In the genomic region with DNA sequence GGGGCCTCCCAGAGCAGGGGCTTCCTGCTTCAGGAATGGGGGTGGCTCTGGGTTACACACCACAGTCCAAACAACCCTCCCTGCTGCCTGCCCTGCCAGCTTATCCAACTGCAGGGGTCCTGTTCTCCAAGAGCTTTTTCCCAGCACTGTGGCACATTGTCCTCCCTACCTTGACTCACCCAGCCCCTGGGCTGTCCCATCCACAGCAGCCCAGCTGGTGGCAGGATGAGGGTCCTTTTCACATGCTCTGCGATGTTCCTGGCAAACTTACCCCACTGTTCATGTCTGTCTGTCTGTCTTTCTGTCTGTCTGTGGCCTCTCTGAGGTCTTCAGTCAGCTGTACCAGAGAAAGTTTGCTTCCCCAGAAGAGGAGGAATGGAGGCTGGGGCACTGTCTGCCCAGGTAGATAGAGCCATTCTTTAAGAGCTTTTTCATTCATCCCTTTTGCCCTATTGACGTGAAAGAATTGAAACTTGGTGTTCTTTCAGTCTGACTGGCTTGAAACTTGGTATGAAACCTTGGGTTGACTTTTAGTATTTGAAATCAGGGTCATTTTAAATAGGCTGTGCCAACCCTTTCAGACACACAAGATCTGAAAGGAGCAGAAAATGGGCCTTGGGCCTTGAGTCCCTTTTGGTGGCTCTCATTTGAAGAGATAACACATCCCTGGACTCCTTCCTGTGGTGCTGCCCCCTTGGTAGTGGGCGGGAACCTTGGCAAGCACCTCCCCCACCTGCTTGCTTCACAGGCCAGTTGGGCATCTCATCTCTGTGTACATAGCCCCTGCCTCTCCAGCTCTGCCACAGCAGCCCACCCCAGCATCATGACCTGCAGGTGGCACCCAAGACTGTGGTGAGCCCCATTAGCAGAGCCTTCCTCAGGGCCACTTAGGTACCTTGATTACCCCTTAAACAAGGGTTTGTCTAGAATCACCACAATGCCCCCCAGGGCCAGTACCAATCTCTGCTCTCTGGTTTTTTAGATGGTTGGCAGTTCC, we compare ENCODE assay signal across 8 cellular contexts.
A peak's percentile ranks its signal among the peaks of the same experiment; 100 is the strongest.
DNase-seq lines count a peak whose midpoint lies in the region; ATAC-seq, FAIRE-seq and TF ChIP-seq lines count a peak whose summit lies in the region.

No MANE protein-coding gene starts in this region.

- H3K27ac Mint-ChIP-seq in CD8-positive, alpha-beta T cell, result peak overlapping the region; percentile 52
- peak overlapping the region; percentile 14 for H3K27ac Mint-ChIP-seq in activated naive CD8-positive, alpha-beta T cell treated with anti-CD3 and anti-CD28 coated beads, Interleukin-2, amount 50 U/mL, for 24 hours
- no peak overlapping the region for H3K27ac Mint-ChIP-seq in endothelial cell (ENCODE audit: unreplicated experiment)

- TF ChIP-seq CTCF in CD8-positive, alpha-beta T cell (IDR thresholded peaks at IDR 0.05), result no peak
- TF ChIP-seq CTCF in OCI-LY1 (IDR thresholded peaks at IDR 0.05; ENCODE audit: low read length) (peak; percentile 45), endothelial cell (IDR thresholded peaks at IDR 0.05; ENCODE audit: unreplicated experiment) (no peak)

- H3K27ac ChIP-seq in CD8-positive, alpha-beta T cell (ENCODE audit: low read depth, low read length), result no peak overlapping the region
- H3K27ac ChIP-seq in OCI-LY1 (ENCODE audit: low read depth, low read length, poor library complexity, severe bottlenecking) (no peak overlapping the region), muscle layer of duodenum (ENCODE audit: low read length) (peak overlapping the region; percentile 25)

- no peak overlapping the region for H3K4me3 Mint-ChIP-seq in CD8-positive, alpha-beta T cell
- no peak overlapping the region for H3K4me3 Mint-ChIP-seq in activated naive CD8-positive, alpha-beta T cell treated with anti-CD3 and anti-CD28 coated beads, Interleukin-2, amount 50 U/mL, for 24 hours
- no peak overlapping the region for H3K4me3 Mint-ChIP-seq in endothelial cell (ENCODE audit: unreplicated experiment)

- CTCF ChIA-PET in CD8-positive, alpha-beta T cell (lab: Charles Lee), result interaction anchor here (1.1 to 3.1 kb wide), 6 partner anchors 12 to 68 kb away, joined by 3 to 20 read pairs (median 5); no protein-coding TSS in a partner anchor

- ATAC-seq in CD8-positive, alpha-beta T cell, result peak; percentile 55
- ATAC-seq in activated naive CD8-positive, alpha-beta T cell treated with anti-CD3 and anti-CD28 coated beads, Interleukin-2, amount 50 U/mL, for 24 hours, result peak; percentile 76
- ATAC-seq in GM21515 (IDR thresholded peaks at IDR 0.05; ENCODE audit: unreplicated experiment) (no peak), GM18873 (IDR thresholded peaks at IDR 0.05; ENCODE audit: low FRiP score, unreplicated experiment) (no peak)

- peaks cover 2% of the 10 kb centered on the region for H3K4me1 Mint-ChIP-seq in CD8-positive, alpha-beta T cell (ENCODE audit: low read depth)
- H3K4me1 Mint-ChIP-seq in activated naive CD8-positive, alpha-beta T cell treated with anti-CD3 and anti-CD28 coated beads, Interleukin-2, amount 50 U/mL, for 24 hours, result peaks cover 23% of the 10 kb centered on the region
- peaks cover 7% of the 10 kb centered on the region for H3K4me1 Mint-ChIP-seq in endothelial cell (ENCODE audit: unreplicated experiment)

- H3K9me2 ChIP-seq in OCI-LY1 (ENCODE audit: low read depth, low read length), result no peaks in the 10 kb centered on the region

- H3K4me1 ChIP-seq in CD8-positive, alpha-beta T cell (ENCODE audit: insufficient read depth, low read length), result no peaks in the 10 kb centered on the region
- no peaks in the 10 kb centered on the region for H3K4me1 ChIP-seq in OCI-LY1 (ENCODE audit: insufficient read depth, low read length, severe bottlenecking)
- peaks cover 12 to 36% of the 10 kb centered on the region in 2 donors for H3K4me1 ChIP-seq in muscle layer of duodenum (ENCODE audit: control insufficient read depth in 1 of 2, insufficient read depth in 2 of 2, low read length in 2 of 2)

- intact Hi-C loops in CD8-positive, alpha-beta T cell (cut with DNase I, micrococcal nuclease), result loop anchor here (1.0 to 2.0 kb wide), 2 partner anchors 68 to 69 kb away; no protein-coding TSS in a partner anchor

- POLR2A ChIA-PET in CD8-positive, alpha-beta T cell (lab: Charles Lee), result no interaction called here

- no peak overlapping the region for H2AFZ ChIP-seq in OCI-LY1 (ENCODE audit: low read length)

- H3K27me3 Mint-ChIP-seq in CD8-positive, alpha-beta T cell (ENCODE audit: low read depth), result no peaks in the 10 kb centered on the region
- H3K27me3 Mint-ChIP-seq in activated naive CD8-positive, alpha-beta T cell treated with anti-CD3 and anti-CD28 coated beads, Interleukin-2, amount 50 U/mL, for 24 hours, result no peaks in the 10 kb centered on the region
- peaks cover 7% of the 10 kb centered on the region for H3K27me3 Mint-ChIP-seq in endothelial cell (ENCODE audit: unreplicated experiment)

- no peaks in the 10 kb centered on the region for H4K20me1 ChIP-seq in OCI-LY1 (ENCODE audit: insufficient read depth, low read length)

- FAIRE-seq in HTR-8/SVneo (lab: Jason Lieb, UNC), result no peak

- no peaks in the 10 kb centered on the region for H3K9me3 ChIP-seq in CD8-positive, alpha-beta T cell (ENCODE audit: low read length)
- no peaks in the 10 kb centered on the region; the same call in 1 of the 2 replicates for H3K9me3 ChIP-seq in OCI-LY1 (ENCODE audit: low read length)
- no peaks in the 10 kb centered on the region for H3K9me3 ChIP-seq in muscle layer of duodenum (ENCODE audit: control insufficient read depth in 1 of 2, low read length in 2 of 2)

- no peak overlapping the region for H3K9ac ChIP-seq in OCI-LY1 (ENCODE audit: low read length)

- peaks cover 1% of the 10 kb centered on the region for H3K9me3 Mint-ChIP-seq in CD8-positive, alpha-beta T cell
- peaks cover 3% of the 10 kb centered on the region for H3K9me3 Mint-ChIP-seq in activated naive CD8-positive, alpha-beta T cell treated with anti-CD3 and anti-CD28 coated beads, Interleukin-2, amount 50 U/mL, for 24 hours
- no peaks in the 10 kb centered on the region for H3K9me3 Mint-ChIP-seq in endothelial cell (ENCODE audit: unreplicated experiment)

- no peaks in the 10 kb centered on the region for H3F3A ChIP-seq in OCI-LY1 (ENCODE audit: insufficient read depth, low read length)

- H3K36me3 ChIP-seq in CD8-positive, alpha-beta T cell (ENCODE audit: insufficient read depth, low read length), result peaks cover 13% of the 10 kb centered on the region
- H3K36me3 ChIP-seq in OCI-LY1 (ENCODE audit: insufficient read depth, low read length) (peaks cover 19% of the 10 kb centered on the region), muscle layer of duodenum (ENCODE audit: control insufficient read depth in 1 of 2, insufficient read depth in 2 of 2, low read length in 2 of 2) (peaks cover 4 to 7% of the 10 kb centered on the region in 2 donors)

- peak; percentile 16 to 64 (median 44) for DNase-seq in CD8-positive, alpha-beta T cell
- DNase-seq in activated naive CD8-positive, alpha-beta T cell treated with anti-CD3 and anti-CD28 coated beads, Interleukin-2, amount 50 U/mL, for 24 hours, result peak; percentile 8
- DNase-seq in endothelial cell (ENCODE audit: low spot score) (no peak), HTR-8/SVneo (ENCODE audit: insufficient read length, low spot score) (no peak)

- H3K4me2 ChIP-seq in OCI-LY1 (ENCODE audit: low read length), result no peak overlapping the region

- no peaks in the 10 kb centered on the region for H3K27me3 ChIP-seq in CD8-positive, alpha-beta T cell (ENCODE audit: insufficient read depth, low read length)
- H3K27me3 ChIP-seq in OCI-LY1 (ENCODE audit: insufficient read depth, low read length) (no peaks in the 10 kb centered on the region), muscle layer of duodenum (ENCODE audit: low read depth, low read length) (no peaks in the 10 kb centered on the region)

- no peak overlapping the region for H3K4me3 ChIP-seq in CD8-positive, alpha-beta T cell (ENCODE audit: low read depth, low read length)
- H3K4me3 ChIP-seq in OCI-LY1 (ENCODE audit: low read depth, low read length, poor library complexity, severe bottlenecking) (no peak overlapping the region), muscle layer of duodenum (ENCODE audit: low read depth in 1 of 2, low read length in 2 of 2) (no peak overlapping the region)

- peaks cover 53% of the 10 kb centered on the region for H3K36me3 Mint-ChIP-seq in CD8-positive, alpha-beta T cell
- H3K36me3 Mint-ChIP-seq in activated naive CD8-positive, alpha-beta T cell treated with anti-CD3 and anti-CD28 coated beads, Interleukin-2, amount 50 U/mL, for 24 hours (ENCODE audit: low read depth), result peaks cover 35% of the 10 kb centered on the region
- peaks cover 18% of the 10 kb centered on the region for H3K36me3 Mint-ChIP-seq in endothelial cell (ENCODE audit: low read depth, unreplicated experiment)

- no peaks in the 10 kb centered on the region for H3K79me2 ChIP-seq in OCI-LY1 (ENCODE audit: insufficient read depth, low read length)

Comparison
In these comparisons a context has a peak if more than half of its experiments do, and no peak if none do; other contexts are left out.
1. ATAC-seq: peak in CD8-positive, alpha-beta T cell (single experiment) and activated naive CD8-positive, alpha-beta T cell treated with anti-CD3 and anti-CD28 coated beads, Interleukin-2, amount 50 U/mL, for 24 hours (single experiment); none in GM21515 (single experiment) and GM18873 (single experiment).
2. DNase-seq: peak in CD8-positive, alpha-beta T cell (7 of 7) and activated naive CD8-positive, alpha-beta T cell treated with anti-CD3 and anti-CD28 coated beads, Interleukin-2, amount 50 U/mL, for 24 hours (single experiment); none in endothelial cell (single experiment) and HTR-8/SVneo (single experiment).